In the genomic region with DNA sequence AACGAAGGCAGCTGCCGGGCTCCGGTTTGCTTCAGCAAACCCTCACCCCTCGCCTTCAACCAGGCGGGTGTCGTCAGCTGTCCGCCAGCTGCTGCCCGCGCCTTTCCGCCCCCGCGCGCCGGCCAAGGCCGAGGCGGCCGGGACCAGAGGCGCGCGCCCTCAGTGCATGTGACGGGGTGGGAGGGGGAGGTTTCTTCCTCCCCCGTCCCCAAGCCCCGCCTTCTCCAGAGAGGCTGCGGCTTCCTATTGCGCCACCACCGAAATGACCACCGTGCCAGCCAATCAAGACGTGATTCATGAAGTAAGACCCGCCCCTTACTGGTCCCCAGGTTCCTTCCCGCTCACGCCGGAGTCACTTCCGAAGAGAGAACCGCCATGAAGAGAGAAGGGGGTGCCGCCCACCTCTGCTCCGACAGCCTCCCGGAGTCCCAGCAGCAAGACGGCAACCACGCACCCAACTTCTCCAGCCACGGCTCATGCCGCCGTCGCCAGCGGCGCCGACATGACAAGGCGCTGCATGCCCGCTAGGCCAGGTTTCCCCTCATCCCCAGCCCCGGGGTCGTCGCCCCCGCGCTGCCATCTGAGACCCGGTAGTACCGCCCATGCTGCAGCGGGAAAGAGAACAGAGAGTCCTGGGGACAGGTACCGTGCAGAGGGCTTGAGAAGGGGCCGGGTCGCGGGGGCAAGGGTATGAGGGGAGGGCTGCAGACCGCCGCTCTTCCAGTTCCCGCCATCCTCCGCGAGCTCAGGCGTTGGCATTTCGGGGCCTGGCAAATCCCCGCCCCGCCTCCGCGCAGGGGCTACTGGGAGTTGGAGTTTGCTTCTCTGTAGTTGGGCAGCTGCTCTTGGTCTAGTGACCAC, we compare ENCODE assay signal across 8 cellular contexts. TPM values are rescaled to one million over a fixed set of nuclear protein-coding genes. Genes with fewer than 3 reads are reported as not detected.
DNase-seq lines count a peak whose midpoint lies in the region; FAIRE-seq and TF ChIP-seq lines count a peak whose summit lies in the region.

A gene with protein sequence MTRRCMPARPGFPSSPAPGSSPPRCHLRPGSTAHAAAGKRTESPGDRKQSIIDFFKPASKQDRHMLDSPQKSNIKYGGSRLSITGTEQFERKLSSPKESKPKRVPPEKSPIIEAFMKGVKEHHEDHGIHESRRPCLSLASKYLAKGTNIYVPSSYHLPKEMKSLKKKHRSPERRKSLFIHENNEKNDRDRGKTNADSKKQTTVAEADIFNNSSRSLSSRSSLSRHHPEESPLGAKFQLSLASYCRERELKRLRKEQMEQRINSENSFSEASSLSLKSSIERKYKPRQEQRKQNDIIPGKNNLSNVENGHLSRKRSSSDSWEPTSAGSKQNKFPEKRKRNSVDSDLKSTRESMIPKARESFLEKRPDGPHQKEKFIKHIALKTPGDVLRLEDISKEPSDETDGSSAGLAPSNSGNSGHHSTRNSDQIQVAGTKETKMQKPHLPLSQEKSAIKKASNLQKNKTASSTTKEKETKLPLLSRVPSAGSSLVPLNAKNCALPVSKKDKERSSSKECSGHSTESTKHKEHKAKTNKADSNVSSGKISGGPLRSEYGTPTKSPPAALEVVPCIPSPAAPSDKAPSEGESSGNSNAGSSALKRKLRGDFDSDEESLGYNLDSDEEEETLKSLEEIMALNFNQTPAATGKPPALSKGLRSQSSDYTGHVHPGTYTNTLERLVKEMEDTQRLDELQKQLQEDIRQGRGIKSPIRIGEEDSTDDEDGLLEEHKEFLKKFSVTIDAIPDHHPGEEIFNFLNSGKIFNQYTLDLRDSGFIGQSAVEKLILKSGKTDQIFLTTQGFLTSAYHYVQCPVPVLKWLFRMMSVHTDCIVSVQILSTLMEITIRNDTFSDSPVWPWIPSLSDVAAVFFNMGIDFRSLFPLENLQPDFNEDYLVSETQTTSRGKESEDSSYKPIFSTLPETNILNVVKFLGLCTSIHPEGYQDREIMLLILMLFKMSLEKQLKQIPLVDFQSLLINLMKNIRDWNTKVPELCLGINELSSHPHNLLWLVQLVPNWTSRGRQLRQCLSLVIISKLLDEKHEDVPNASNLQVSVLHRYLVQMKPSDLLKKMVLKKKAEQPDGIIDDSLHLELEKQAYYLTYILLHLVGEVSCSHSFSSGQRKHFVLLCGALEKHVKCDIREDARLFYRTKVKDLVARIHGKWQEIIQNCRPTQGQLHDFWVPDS (plus strand): TSS at position 355 of the 861 bp plus-strand sequence. CDS start 148 bp downstream, at position 503.

- H3K4ac ChIP-seq in neuronal stem cell (ENCODE audit: low read length), result peak within 1 kb of the TSS; percentile 87

- H2BK15ac ChIP-seq in neuronal stem cell (ENCODE audit: low read length), result peak within 1 kb of the TSS; percentile 90

- H3K4me3 ChIP-seq in HFF-Myc (replicated peaks; ENCODE audit: low read depth, low read length) (peak within 1 kb of the TSS; percentile 86), neuronal stem cell (ENCODE audit: low read length in 2 of 2) (peak within 1 kb of the TSS; percentile 99 to 100)

- peak within 1 kb of the TSS; percentile 71 for H3K4me2 ChIP-seq in neuronal stem cell (ENCODE audit: insufficient read depth, low read length, poor library complexity, severe bottlenecking)

- no peaks in the 10 kb centered on the region for H3K9me3 Mint-ChIP-seq in activated naive CD4-positive, alpha-beta T cell treated with anti-CD3 and anti-CD28 coated beads for 36 hours

- H3K9me3 ChIP-seq in neuronal stem cell (replicated peaks in 1 of 2; ENCODE audit: control insufficient read depth in 2 of 2, insufficient read depth in 1 of 2, low read depth in 1 of 2, low read length in 2 of 2), result no peaks in the 10 kb centered on the region

- H3K36me3 ChIP-seq in neuronal stem cell (replicated peaks in 1 of 2; ENCODE audit: control insufficient read depth in 2 of 2, insufficient read depth in 2 of 2, low read length in 2 of 2), result peaks cover 5 to 36% of the 10 kb centered on the region in 2 donors

- peaks cover 42% of the 10 kb centered on the region for H3K4me1 Mint-ChIP-seq in activated naive CD4-positive, alpha-beta T cell treated with anti-CD3 and anti-CD28 coated beads for 36 hours (ENCODE audit: low read depth)

- peak within 1 kb of the TSS; percentile 62 for H3K23ac ChIP-seq in neuronal stem cell (ENCODE audit: low read depth, low read length, poor library complexity)

- H4K8ac ChIP-seq in neuronal stem cell (ENCODE audit: low read depth, low read length), result no peak within 1 kb of the TSS

- no peaks in the 10 kb centered on the region for H3K27me3 Mint-ChIP-seq in activated naive CD4-positive, alpha-beta T cell treated with anti-CD3 and anti-CD28 coated beads for 36 hours (ENCODE audit: low read depth)

- WGBS in neuronal stem cell (ENCODE audit: extremely low coverage in 2 of 2, insufficient read length in 2 of 2, insufficient replicate concordance in 1 of 2), 2 donors, result no CpG with 5 or more reads among the region's 71 CpGs

- no peaks in the 10 kb centered on the region for H3K27me3 ChIP-seq in neuronal stem cell (ENCODE audit: control insufficient read depth in 3 of 3, insufficient read depth in 3 of 3, low read depth in 1 of 3, low read length in 3 of 3)

- peaks cover 10 to 19% of the 10 kb centered on the region in 2 donors for H3K4me1 ChIP-seq in neuronal stem cell (ENCODE audit: control insufficient read depth in 2 of 2, insufficient read depth in 1 of 2, low read depth in 1 of 2, low read length in 2 of 2)

- H2AFZ ChIP-seq in neuronal stem cell (ENCODE audit: low read length), result peak within 1 kb of the TSS; percentile 97

- intact Hi-C loops in activated naive CD4-positive, alpha-beta T cell treated with anti-CD3 and anti-CD28 coated beads for 36 hours (cut with micrococcal nuclease), result loop anchor here (1.0 to 2.0 kb wide), 8 partner anchors 31 to 626 kb away; a partner anchor contains a TSS

- H3K27ac ChIP-seq in neuronal stem cell (replicated peaks; ENCODE audit: low read length), result peak within 1 kb of the TSS; percentile 74

- TF ChIP-seq CTCF in HFF-Myc (IDR thresholded peaks at IDR 0.05; ENCODE audit: low read depth, low read length, missing control alignments) (no peak), subcutaneous adipose tissue (IDR thresholded peaks at IDR 0.05; ENCODE audit: low read depth) (no peak)

- peak within 1 kb of the TSS; percentile 95 for H3K9ac ChIP-seq in neuronal stem cell (ENCODE audit: low read depth, low read length, poor library complexity)

- H2BK5ac ChIP-seq in neuronal stem cell (ENCODE audit: low read length), result peak within 1 kb of the TSS; percentile 91

- DNase-seq in GM03348 (ENCODE audit: low spot score) (peak; percentile 99), HFF-Myc (ENCODE audit: extremely low read depth, low read depth) (peak; percentile 91), NAMALWA (ENCODE audit: low spot score) (peak; percentile 98), SK-N-DZ (ENCODE audit: low spot score) (peak; percentile 98), frontal cortex (ENCODE audit: low spot score in 2 of 2) (peak; percentile 97 to 98), neuronal stem cell (ENCODE audit: low spot score) (peak; percentile 97)
- DNase-seq in activated naive CD4-positive, alpha-beta T cell treated with anti-CD3 and anti-CD28 coated beads for 36 hours, result peak; percentile 98

- peak within 1 kb of the TSS; percentile 63 for H2BK120ac ChIP-seq in neuronal stem cell (ENCODE audit: low read depth, low read length)

- peaks cover 3% of the 10 kb centered on the region for H3K79me1 ChIP-seq in neuronal stem cell (ENCODE audit: low read depth, low read length)

- peak within 1 kb of the TSS; percentile 61 for H2AK5ac ChIP-seq in neuronal stem cell (ENCODE audit: low read depth, low read length)

- H3K4me3 Mint-ChIP-seq in activated naive CD4-positive, alpha-beta T cell treated with anti-CD3 and anti-CD28 coated beads for 36 hours, result peak within 1 kb of the TSS; percentile 98

- H3K27ac Mint-ChIP-seq in activated naive CD4-positive, alpha-beta T cell treated with anti-CD3 and anti-CD28 coated beads for 36 hours, result peak within 1 kb of the TSS; percentile 99

- H2BK12ac ChIP-seq in neuronal stem cell (ENCODE audit: low read length), result no peak within 1 kb of the TSS

- peak within 1 kb of the TSS; percentile 99 for H3K18ac ChIP-seq in neuronal stem cell (ENCODE audit: low read length)

- peak within 1 kb of the TSS; percentile 98 for H3K14ac ChIP-seq in neuronal stem cell (ENCODE audit: low read length)

- H4K91ac ChIP-seq in neuronal stem cell (ENCODE audit: low read depth, low read length, poor library complexity), result peak within 1 kb of the TSS; percentile 50

- FAIRE-seq in frontal cortex (lab: Jason Lieb, UNC), result no peak

- CTCF ChIA-PET in activated naive CD4-positive, alpha-beta T cell treated with anti-CD3 and anti-CD28 coated beads for 36 hours (lab: Charles Lee), result interaction anchor here (1.3 to 3.3 kb wide), 4 partner anchors 30 to 350 kb away, joined by 3 to 11 read pairs (median 4); no protein-coding TSS in a partner anchor

- H3K36me3 Mint-ChIP-seq in activated naive CD4-positive, alpha-beta T cell treated with anti-CD3 and anti-CD28 coated beads for 36 hours (ENCODE audit: low read depth), result peaks cover 20% of the 10 kb centered on the region

RNA-seq across cellular contexts. Expression of the gene that starts here (rescaled TPM):
- 16.9 and 18.3 TPM in 2 replicates for polyA plus RNA-seq in SK-N-DZ (2014; cell fraction: cytosol; rRNA removed)
- 22.1 and 32.0 TPM in 2 replicates for polyA plus RNA-seq in SK-N-DZ (2014; cell fraction: nucleus; rRNA removed)
- 10 to 100 TPM; 29.3 to 30.3 TPM for total RNA-seq in activated naive CD4-positive, alpha-beta T cell treated with anti-CD3 and anti-CD28 coated beads for 36 hours
- total RNA-seq in frontal cortex, result 46.5 TPM
- polyA plus RNA-seq in neuronal stem cell (2013, experiment 1 of 2), result 9.2 TPM
- 8.8 TPM for polyA plus RNA-seq in neuronal stem cell (2013, experiment 2 of 2)
- total RNA-seq in subcutaneous adipose tissue, result 10 to 100 TPM; 24.9 to 32.6 (median 28.5) TPM

Comparison
In these comparisons a context has a peak if more than half of its experiments do, and no peak if none do; other contexts are left out.
1. Peak in every context shown above with its lines: DNase-seq, H3K4me3 ChIP-seq and H3K27ac ChIP-seq.